ENCODE assay signal across 30 cellular contexts in genomic region chr5:91438871-91439270, GRCh38. TPM values are rescaled to one million over a fixed set of nuclear protein-coding genes. Genes with fewer than 3 reads are reported as not detected.
DNase-seq lines count a peak whose midpoint lies in the region; ATAC-seq, FAIRE-seq and TF ChIP-seq lines count a peak whose summit lies in the region.
"Had no signal": no experiment of that assay in that cellular context is flagged by ENCODE, and none has a peak within 500 bp of the region (broad histone marks: within the 10 kb centered on the region; RNA-seq: fewer than 3 reads in every experiment).

No MANE protein-coding gene starts in this region.

- DNase-seq in H7 = peak; percentile 51
- DNase-seq in WTC11 (ENCODE audit: low spot score) = peak; percentile 29
- no peak for DNase-seq in keratinocyte (ENCODE audit: low read depth, low spot score)
- no peak for DNase-seq in HPDE6-E6E7 (ENCODE audit: extremely low spot score)
- DNase-seq in natural killer cell treated with Interleukin-12 subunit alpha and Interleukin-12 subunit beta and Interleukin-15 and Interleukin-18, amount 100 ng/mL, for 72 hours (ENCODE audit: low spot score) = no peak
- DNase-seq in activated CD4-positive, alpha-beta T cell treated with anti-CD3 and anti-CD28 coated beads for 1 hour = no peak
- DNase-seq: ACHN; activated CD4-positive, CD25-positive, alpha-beta regulatory T cell; activated CD8-positive, alpha-beta T cell treated with anti-CD3 and anti-CD28 coated beads, Interleukin-2, amount 10 ng/mL, durations not matched to agents 7 days and 5 days; activated naive CD4-positive, alpha-beta T cell; activated T-cell treated with anti-CD3 and anti-CD28 coated beads, Interleukin-2, amount 50 U/mL, for 24 hours; amniotic stem cell; dermis blood vessel endothelial cell; DMS 273 treated with DMSO at 0.1 percent for 48 hours; GOT3; hippocampal formation; IMR-90; NCI-H1417 treated with DMSO at 0.1 percent for 48 hours; SK-N-SH; T-helper 9 cell; testis had no signal

- H3K27me3 ChIP-seq in H7 (ENCODE audit: control insufficient read depth, insufficient read depth, low read length) = no peaks in the 10 kb centered on the region
- no peaks in the 10 kb centered on the region for H3K27me3 ChIP-seq in keratinocyte (ENCODE audit: control insufficient read depth, extremely low read depth, insufficient read depth, low read length)
- H3K27me3 ChIP-seq: BLaER1 treated with 17β-estradiol and CSF1 and Interleukin-3, amounts not matched to agents 10 nM and 100 nM; cardiac muscle cell; testis had no signal

- H3K4me1 ChIP-seq in keratinocyte (ENCODE audit: control insufficient read depth, extremely low read depth, insufficient read depth, low read length) = no peaks in the 10 kb centered on the region
- H3K4me1 ChIP-seq: testis had no signal

- H3K79me2 ChIP-seq in keratinocyte (ENCODE audit: control insufficient read depth, insufficient read depth, low read length) = no peaks in the 10 kb centered on the region

- peak; percentile 34; the same call in 1 of the 2 replicates for TF ChIP-seq CTCF in 22Rv1 (IDR thresholded peaks at IDR 0.05)
- no peak for TF ChIP-seq CTCF in WTC11 (IDR thresholded peaks at IDR 0.05)
- TF ChIP-seq CTCF in keratinocyte (optimal IDR thresholded peaks at IDR 0.05 in 1 of 3, IDR thresholded peaks at IDR 0.05 in 1 of 3, conservative IDR thresholded peaks at IDR 0.05 in 1 of 3; ENCODE audit: extremely low read depth in 1 of 3, insufficient read depth in 2 of 3, low read length in 3 of 3) = peak in 2 of 3 experiments; percentile 23 to 31

- no peak overlapping the region for H2AFZ ChIP-seq in keratinocyte (ENCODE audit: control insufficient read depth, low read length)

- no peaks in the 10 kb centered on the region for H3K9me1 ChIP-seq in keratinocyte (ENCODE audit: control insufficient read depth, extremely low read depth, insufficient read depth, low read length)

- no peak overlapping the region for H3K9ac ChIP-seq in keratinocyte (ENCODE audit: control insufficient read depth, extremely low read depth, insufficient read depth, low read length)
- H3K9ac ChIP-seq: BLaER1 treated with 17β-estradiol and CSF1 and Interleukin-3, amounts not matched to agents 10 nM and 100 nM; SK-N-SH had no signal

- no peak overlapping the region for H3K27ac Mint-ChIP-seq in WTC11
- H3K27ac Mint-ChIP-seq in natural killer cell treated with Interleukin-12 subunit alpha and Interleukin-12 subunit beta and Interleukin-15 and Interleukin-18, amount 100 ng/mL, for 72 hours = no peak overlapping the region
- H3K27ac Mint-ChIP-seq: activated CD8-positive, alpha-beta T cell treated with anti-CD3 and anti-CD28 coated beads, Interleukin-2, amount 10 ng/mL, durations not matched to agents 7 days and 5 days; activated T-cell treated with anti-CD3 and anti-CD28 coated beads, Interleukin-2, amount 50 U/mL, for 24 hours; progenitor cell of endocrine pancreas; stimulated activated effector memory CD8-positive, alpha-beta T cell treated with anti-CD3 and anti-CD28 coated beads, Interleukin-12 subunit alpha, Interleukin-12 subunit beta, amount 100 ng/mL, for 72 hours had no signal

- H3K4me3 ChIP-seq in H7 (ENCODE audit: insufficient read depth, low read depth, low read length) (no peak overlapping the region), keratinocyte (ENCODE audit: control insufficient read depth in 2 of 3, extremely low read depth in 1 of 3, insufficient read depth in 2 of 3, low read depth in 1 of 3, low read length in 3 of 3) (no peak overlapping the region)
- H3K4me3 ChIP-seq: BLaER1 treated with 17β-estradiol and CSF1 and Interleukin-3, amounts not matched to agents 10 nM and 100 nM; cardiac muscle cell; testis had no signal

- no peaks in the 10 kb centered on the region for H3K27me3 Mint-ChIP-seq in WTC11 (ENCODE audit: low read depth)
- H3K27me3 Mint-ChIP-seq in natural killer cell treated with Interleukin-12 subunit alpha and Interleukin-12 subunit beta and Interleukin-15 and Interleukin-18, amount 100 ng/mL, for 72 hours = no peaks in the 10 kb centered on the region
- H3K27me3 Mint-ChIP-seq: activated T-cell treated with anti-CD3 and anti-CD28 coated beads, Interleukin-2, amount 50 U/mL, for 24 hours; progenitor cell of endocrine pancreas had no signal

- no peaks in the 10 kb centered on the region for H3K9me3 ChIP-seq in keratinocyte (ENCODE audit: control insufficient read depth, low read depth, low read length)
- H3K9me3 ChIP-seq: BLaER1 treated with 17β-estradiol and CSF1 and Interleukin-3, amounts not matched to agents 10 nM and 100 nM; SK-N-SH; testis had no signal

- H3K36me3 ChIP-seq in H7 (replicated peaks; ENCODE audit: control insufficient read depth, insufficient read depth, low read length) (no peaks in the 10 kb centered on the region), keratinocyte (ENCODE audit: control insufficient read depth in 2 of 2, extremely low read depth in 1 of 2, insufficient read depth in 2 of 2, low read length in 2 of 2) (no peaks in the 10 kb centered on the region)
- H3K36me3 ChIP-seq: BLaER1 treated with 17β-estradiol and CSF1 and Interleukin-3, amounts not matched to agents 10 nM and 100 nM; cardiac muscle cell had no signal

- CTCF ChIA-PET in WTC11 (lab: Charles Lee) = interaction anchor here (0.6 to 2.8 kb wide), 9 partner anchors 17 to 178 kb away, joined by 3 to 11 read pairs (median 4); no protein-coding TSS in a partner anchor

- peak; percentile 100 for ATAC-seq in WTC11
- no peak for ATAC-seq in natural killer cell treated with Interleukin-12 subunit alpha and Interleukin-12 subunit beta and Interleukin-15 and Interleukin-18, amount 100 ng/mL, for 72 hours
- ATAC-seq in GM21360 (IDR thresholded peaks at IDR 0.05; ENCODE audit: unreplicated experiment) = no peak
- ATAC-seq: activated CD8-positive, alpha-beta T cell treated with anti-CD3 and anti-CD28 coated beads, Interleukin-2, amount 10 ng/mL, durations not matched to agents 7 days and 5 days; stimulated activated effector memory CD8-positive, alpha-beta T cell treated with anti-CD3 and anti-CD28 coated beads, Interleukin-12 subunit alpha, Interleukin-12 subunit beta, amount 100 ng/mL, for 72 hours had no signal

- no peaks in the 10 kb centered on the region for H3K36me3 Mint-ChIP-seq in WTC11
- no peaks in the 10 kb centered on the region for H3K36me3 Mint-ChIP-seq in natural killer cell treated with Interleukin-12 subunit alpha and Interleukin-12 subunit beta and Interleukin-15 and Interleukin-18, amount 100 ng/mL, for 72 hours
- H3K36me3 Mint-ChIP-seq: stimulated activated effector memory CD8-positive, alpha-beta T cell treated with anti-CD3 and anti-CD28 coated beads, Interleukin-12 subunit alpha, Interleukin-12 subunit beta, amount 100 ng/mL, for 72 hours had no signal

- dilution Hi-C loops in keratinocyte (cut with MboI; ENCODE audit: extremely low pct_ligation_motif_present, low sequenced_read_pairs) = no loop called here

- H3K4me3 Mint-ChIP-seq in WTC11 = no peak overlapping the region
- no peak overlapping the region for H3K4me3 Mint-ChIP-seq in natural killer cell treated with Interleukin-12 subunit alpha and Interleukin-12 subunit beta and Interleukin-15 and Interleukin-18, amount 100 ng/mL, for 72 hours
- H3K4me3 Mint-ChIP-seq: activated CD8-positive, alpha-beta T cell treated with anti-CD3 and anti-CD28 coated beads, Interleukin-2, amount 10 ng/mL, durations not matched to agents 7 days and 5 days; activated T-cell treated with anti-CD3 and anti-CD28 coated beads, Interleukin-2, amount 50 U/mL, for 24 hours; stimulated activated effector memory CD8-positive, alpha-beta T cell treated with anti-CD3 and anti-CD28 coated beads, Interleukin-12 subunit alpha, Interleukin-12 subunit beta, amount 100 ng/mL, for 72 hours had no signal

- H3K4me1 Mint-ChIP-seq in WTC11 = peaks cover 19% of the 10 kb centered on the region
- peaks cover 18 to 24% of the 10 kb centered on the region in 2 donors for H3K4me1 Mint-ChIP-seq in natural killer cell treated with Interleukin-12 subunit alpha and Interleukin-12 subunit beta and Interleukin-15 and Interleukin-18, amount 100 ng/mL, for 72 hours (ENCODE audit: low read depth in 2 of 2)

- no peak overlapping the region for H3K4me2 ChIP-seq in keratinocyte (ENCODE audit: control insufficient read depth, extremely low read depth, insufficient read depth, low read depth, low read length)
- H3K4me2 ChIP-seq: BLaER1 treated with 17β-estradiol and CSF1 and Interleukin-3, amounts not matched to agents 10 nM and 100 nM; SK-N-SH had no signal

- H3K27ac ChIP-seq in 22Rv1 (no peak overlapping the region), keratinocyte (ENCODE audit: control insufficient read depth, insufficient read depth, low read length) (no peak overlapping the region)
- H3K27ac ChIP-seq: BLaER1 treated with 17β-estradiol and CSF1 and Interleukin-3, amounts not matched to agents 10 nM and 100 nM; cardiac muscle cell; testis had no signal

- POLR2A ChIA-PET in WTC11 (lab: Charles Lee) = no interaction called here

- no peak for FAIRE-seq in keratinocyte (lab: Jason Lieb, UNC)
- FAIRE-seq: endothelial cell of umbilical vein, G401.6, GM19239 had no signal

- H4K20me1 ChIP-seq in keratinocyte (ENCODE audit: control insufficient read depth, extremely low read depth, insufficient read depth, low read length) = no peaks in the 10 kb centered on the region
- H4K20me1 ChIP-seq: BLaER1 treated with 17β-estradiol and CSF1 and Interleukin-3, amounts not matched to agents 10 nM and 100 nM had no signal

- no peaks in the 10 kb centered on the region for H3K9me3 Mint-ChIP-seq in WTC11
- H3K9me3 Mint-ChIP-seq in natural killer cell treated with Interleukin-12 subunit alpha and Interleukin-12 subunit beta and Interleukin-15 and Interleukin-18, amount 100 ng/mL, for 72 hours = no peaks in the 10 kb centered on the region
- H3K9me3 Mint-ChIP-seq: activated T-cell treated with anti-CD3 and anti-CD28 coated beads, Interleukin-2, amount 50 U/mL, for 24 hours; stimulated activated effector memory CD8-positive, alpha-beta T cell treated with anti-CD3 and anti-CD28 coated beads, Interleukin-12 subunit alpha, Interleukin-12 subunit beta, amount 100 ng/mL, for 72 hours had no signal

TF ChIP-seq in WTC11, 78 proteins besides CTCF, POLR2A, EP300 and RAD21 (continues in another document):
- no peak for TF ChIP-seq ZNF263 (CRISPR knock-in tag; IDR thresholded peaks at IDR 0.05; ENCODE audit: low read depth)
- TF ChIP-seq PRRX2 (CRISPR knock-in tag; IDR thresholded peaks at IDR 0.05) = no peak

RNA-seq across cellular contexts. Expression of gene ARRDC3, which starts 55.8 kb away (rescaled TPM):
- 21.3 and 23.7 TPM in 2 replicates for total RNA-seq in H7 (2014; rRNA removed; shearing (Covaris generic))
- total RNA-seq in WTC11 (2021) = 10.3 to 25.1 TPM (median 21.8 TPM) in 3 replicates
- 3.2 to 8.9 TPM (median 7.1 TPM) in 3 replicates for polyA plus RNA-seq in keratinocyte
- polyA plus RNA-seq in keratinocyte (2011; ENCODE audit: low read depth) = 5.4 TPM
- polyA plus RNA-seq in keratinocyte (2011; cell fraction: cytosol; rRNA removed) = 1.9 and 4.0 TPM in 2 replicates
- polyA plus RNA-seq in keratinocyte (2011; cell fraction: nucleus; rRNA removed) = 4.1 and 5.0 TPM in 2 replicates
- 4.8 and 18.1 TPM in 2 replicates for polyA plus RNA-seq in keratinocyte (2012; ENCODE audit: low replicate concordance)
- 3.7 to 28.2 TPM (median 25.4 TPM) in 3 replicates for polyA minus RNA-seq in keratinocyte
- polyA minus RNA-seq in keratinocyte (2011; cell fraction: cytosol; rRNA and poly(A)+ RNA removed) = 28.2 TPM
- 9.8 and 20.2 TPM in 2 replicates for polyA minus RNA-seq in keratinocyte (2011; cell fraction: nucleus; rRNA and poly(A)+ RNA removed)
- total RNA-seq in natural killer cell treated with Interleukin-12 subunit alpha and Interleukin-12 subunit beta and Interleukin-15 and Interleukin-18, amount 100 ng/mL, for 72 hours = 10 to 100 TPM; 30.4 to 31.9 TPM

Comparison
In these comparisons a context has a peak if more than half of its experiments do, and no peak if none do; other contexts are left out.
1. DNase-seq: peak in H7 (single experiment) and WTC11 (single experiment); none in keratinocyte (single experiment), HPDE6-E6E7 (single experiment), natural killer cell treated with Interleukin-12 subunit alpha and Interleukin-12 subunit beta and Interleukin-15 and Interleukin-18, amount 100 ng/mL, for 72 hours (single experiment) and activated CD4-positive, alpha-beta T cell treated with anti-CD3 and anti-CD28 coated beads for 1 hour (single experiment).